In genomic region chr1:235861857-235862256, GRCh38 we compare ENCODE assay signal across 14 cellular contexts.
"Had no signal": no experiment of that assay in that cellular context is flagged by ENCODE, and none has a peak within 500 bp of the region (broad histone marks: within the 10 kb centered on the region; RNA-seq: fewer than 3 reads in every experiment).

No MANE protein-coding gene starts in this region.

- H3K27me3 Mint-ChIP-seq: effector memory CD8-positive, alpha-beta T cell; T-helper 17 cell had no signal

- H3K9me3 Mint-ChIP-seq: activated naive CD4-positive, alpha-beta T cell treated with anti-CD3 and anti-CD28 coated beads for 36 hours had no signal

- H3K4me3 ChIP-seq: body of pancreas, gastroesophageal sphincter, left ventricle myocardium inferior had no signal

- H3K27ac ChIP-seq: body of pancreas, epithelial cell of prostate, gastroesophageal sphincter, left ventricle myocardium inferior had no signal

- H3K4me3 Mint-ChIP-seq: activated naive CD4-positive, alpha-beta T cell treated with anti-CD3 and anti-CD28 coated beads for 36 hours; T-helper 17 cell had no signal

- H3K27ac Mint-ChIP-seq: activated naive CD4-positive, alpha-beta T cell treated with anti-CD3 and anti-CD28 coated beads for 36 hours; T-helper 17 cell had no signal

- H3K9me3 ChIP-seq: body of pancreas, gastroesophageal sphincter, left ventricle myocardium inferior had no signal

- DNase-seq: activated CD8-positive, alpha-beta memory T cell treated with anti-CD3 and anti-CD28 coated beads for 24 hours; activated naive CD4-positive, alpha-beta T cell treated with anti-CD3 and anti-CD28 coated beads for 36 hours; amniotic stem cell; body of pancreas; central memory CD4-positive, alpha-beta T cell; effector memory CD8-positive, alpha-beta T cell; kidney; left ventricle myocardium inferior; mesenchymal stem cell; stimulated activated CD4-positive, alpha-beta T cell treated with anti-CD3 and anti-CD28 coated beads, Interleukin-2, amount 100 ng/mL, for 48 hours; T-helper 17 cell had no signal

- H3K27me3 ChIP-seq: body of pancreas, gastroesophageal sphincter had no signal

- H3K36me3 ChIP-seq: gastroesophageal sphincter, left ventricle myocardium inferior had no signal

- ATAC-seq: activated CD4-positive, CD25-positive, alpha-beta regulatory T cell treated with anti-CD3 and anti-CD28 coated beads, Interleukin-2, amount 50 U/mL, for 24 hours; body of pancreas; effector memory CD8-positive, alpha-beta T cell; gastroesophageal sphincter; T-helper 17 cell had no signal
